Comparison of ENCODE assay signal across 1 cellular context in genomic region chr3:72080800-72081199, GRCh38.
TF ChIP-seq lines count a peak whose summit lies in the region.

No MANE protein-coding gene starts in this region.

TF ChIP-seq in K562, 482 proteins besides CTCF, POLR2A, EP300 and RAD21 (continued from another document):
- TF ChIP-seq MITF (IDR thresholded peaks at IDR 0.05) (0 out of 2 replicates have a peak, but pooled peaks have one; percentile 18), GABPA (tag; conservative IDR thresholded peaks at IDR 0.05; ENCODE audit: low read depth) (no peak), DPF2 (IDR thresholded peaks at IDR 0.05) (peak; percentile 49; the same call in 1 of the 2 replicates), DMBX1 (CRISPR knock-in tag; IDR thresholded peaks at IDR 0.05; ENCODE audit: borderline replicate concordance) (peak; percentile 45; the same call in 1 of the 2 replicates), POLR2AphosphoS5 (IDR thresholded peaks at IDR 0.05; ENCODE audit: control insufficient read depth, insufficient read depth, low read depth, low read length) (peak; percentile 47; the same call in 1 of the 2 replicates), TAL1 (IDR thresholded peaks at IDR 0.05) (peak; percentile 95), DDX20 (tag; IDR thresholded peaks at IDR 0.05; ENCODE audit: low read depth) (no peak), PHB2 (IDR thresholded peaks at IDR 0.05; ENCODE audit: low read depth) (peak; percentile 70; the same call in 1 of the 2 replicates), CTBP1 (IDR thresholded peaks at IDR 0.05; ENCODE audit: borderline replicate concordance) (peak; percentile 55; the same call in 1 of the 2 replicates), HMGN3 (IDR thresholded peaks at IDR 0.05; ENCODE audit: borderline replicate concordance, extremely low read depth, insufficient read length, low read depth, low read length) (peak; percentile 69), GTF2E2 (tag; IDR thresholded peaks at IDR 0.05) (no peak), ZNF263 (CRISPR knock-in tag; IDR thresholded peaks at IDR 0.05; ENCODE audit: borderline replicate concordance) (peak; percentile 69; the same call in 1 of the 2 replicates), KLF16 (IDR thresholded peaks at IDR 0.05) (peak; percentile 88), KDM1A (IDR thresholded peaks at IDR 0.05) (0 out of 4 replicates have a peak, but pooled peaks of 1 of the 2 experiments have one; percentile 12), FOXM1 (IDR thresholded peaks at IDR 0.05; ENCODE audit: low read depth) (peak; percentile 70), FOXM1 (CRISPR knock-in tag; IDR thresholded peaks at IDR 0.05; ENCODE audit: low read depth) (no peak), MEIS2 (IDR thresholded peaks at IDR 0.05; ENCODE audit: partially characterized antibody) (peak; percentile 86), TOE1 (IDR thresholded peaks at IDR 0.05; ENCODE audit: borderline replicate concordance) (no peak), TOE1 (CRISPR knock-in tag; IDR thresholded peaks at IDR 0.05; ENCODE audit: borderline replicate concordance, low read depth) (no peak), CBFA2T3 (IDR thresholded peaks at IDR 0.05) (peak; percentile 94), FOSL1 (tag; conservative IDR thresholded peaks at IDR 0.05) (0 out of 2 replicates have a peak, but pooled peaks have one; percentile 25), MTA2 (IDR thresholded peaks at IDR 0.05; ENCODE audit: low read depth) (peak; percentile 87), PML (IDR thresholded peaks at IDR 0.05; ENCODE audit: low read length) (peak; percentile 94), BHLHE40 (IDR thresholded peaks at IDR 0.05; ENCODE audit: low read length) (peak; percentile 65), ZNF778 (CRISPR knock-in tag; IDR thresholded peaks at IDR 0.05) (no peak), TEAD1 (CRISPR knock-in tag; IDR thresholded peaks at IDR 0.05) (peak; percentile 33 to 50; a peak in 1 of 4 replicates), ARID1B (IDR thresholded peaks at IDR 0.05) (peak; percentile 92), ZEB2 (IDR thresholded peaks at IDR 0.05) (peak; percentile 70; the same call in 1 of the 2 replicates), CCNT2 (IDR thresholded peaks at IDR 0.05; ENCODE audit: borderline replicate concordance, extremely low read depth, insufficient read length, low read depth, low read length) (peak; percentile 82), PKNOX1 (IDR thresholded peaks at IDR 0.05) (peak; percentile 77), NCOR1 (IDR thresholded peaks at IDR 0.05) (peak; percentile 90), IFI16 (CRISPR knock-in tag; IDR thresholded peaks at IDR 0.05) (no peak), STAT5A (IDR thresholded peaks at IDR 0.05; ENCODE audit: borderline replicate concordance, low read length) (peak; percentile 64; the same call in 1 of the 2 replicates), ZNF668 (CRISPR knock-in tag; IDR thresholded peaks at IDR 0.05) (peak; percentile 44; the same call in 1 of the 2 replicates), SOX6 (IDR thresholded peaks at IDR 0.05) (peak; percentile 92), CHCHD3 (CRISPR knock-in tag; IDR thresholded peaks at IDR 0.05) (no peak), CXXC5 (CRISPR knock-in tag; IDR thresholded peaks at IDR 0.05) (peak; percentile 17; the same call in 1 of the 2 replicates), PBX2 (CRISPR knock-in tag; IDR thresholded peaks at IDR 0.05; ENCODE audit: low read depth) (no peak), PBX2 (tag; conservative IDR thresholded peaks at IDR 0.05; ENCODE audit: low read depth) (peak; percentile 40; the same call in 1 of the 2 replicates), ZNF124 (CRISPR knock-in tag; IDR thresholded peaks at IDR 0.05) (no peak), SMAD4 (CRISPR knock-in tag; conservative IDR thresholded peaks at IDR 0.05) (peak; percentile 95), SMARCA4 (IDR thresholded peaks at IDR 0.05) (peak; percentile 65; the same call in 1 of the 2 replicates), TRIM24 (IDR thresholded peaks at IDR 0.05) (peak; percentile 86 to 90), TCF3 (CRISPR knock-in tag; IDR thresholded peaks at IDR 0.05) (peak; percentile 91), GATA2 (CRISPR knock-in tag; IDR thresholded peaks at IDR 0.05) (peak; percentile 28; the same call in 1 of the 2 replicates), ZNF143 (CRISPR knock-in tag; IDR thresholded peaks at IDR 0.05) (no peak), HDAC3 (IDR thresholded peaks at IDR 0.05; ENCODE audit: borderline replicate concordance, partially characterized antibody) (peak; percentile 58), POLR3A (IDR thresholded peaks at IDR 0.05; ENCODE audit: borderline replicate concordance, extremely low read depth, insufficient read depth, insufficient read length) (no peak), TAF15 (IDR thresholded peaks at IDR 0.05; ENCODE audit: low read depth, low read length) (no peak), ZNF24 (IDR thresholded peaks at IDR 0.05) (no peak), ZNF354B (CRISPR knock-in tag; IDR thresholded peaks at IDR 0.05) (no peak)
TF ChIP-seq in K562: peak in this region for 43.
